Comparison of ENCODE assay signal across 9 cellular contexts in the genomic region with DNA sequence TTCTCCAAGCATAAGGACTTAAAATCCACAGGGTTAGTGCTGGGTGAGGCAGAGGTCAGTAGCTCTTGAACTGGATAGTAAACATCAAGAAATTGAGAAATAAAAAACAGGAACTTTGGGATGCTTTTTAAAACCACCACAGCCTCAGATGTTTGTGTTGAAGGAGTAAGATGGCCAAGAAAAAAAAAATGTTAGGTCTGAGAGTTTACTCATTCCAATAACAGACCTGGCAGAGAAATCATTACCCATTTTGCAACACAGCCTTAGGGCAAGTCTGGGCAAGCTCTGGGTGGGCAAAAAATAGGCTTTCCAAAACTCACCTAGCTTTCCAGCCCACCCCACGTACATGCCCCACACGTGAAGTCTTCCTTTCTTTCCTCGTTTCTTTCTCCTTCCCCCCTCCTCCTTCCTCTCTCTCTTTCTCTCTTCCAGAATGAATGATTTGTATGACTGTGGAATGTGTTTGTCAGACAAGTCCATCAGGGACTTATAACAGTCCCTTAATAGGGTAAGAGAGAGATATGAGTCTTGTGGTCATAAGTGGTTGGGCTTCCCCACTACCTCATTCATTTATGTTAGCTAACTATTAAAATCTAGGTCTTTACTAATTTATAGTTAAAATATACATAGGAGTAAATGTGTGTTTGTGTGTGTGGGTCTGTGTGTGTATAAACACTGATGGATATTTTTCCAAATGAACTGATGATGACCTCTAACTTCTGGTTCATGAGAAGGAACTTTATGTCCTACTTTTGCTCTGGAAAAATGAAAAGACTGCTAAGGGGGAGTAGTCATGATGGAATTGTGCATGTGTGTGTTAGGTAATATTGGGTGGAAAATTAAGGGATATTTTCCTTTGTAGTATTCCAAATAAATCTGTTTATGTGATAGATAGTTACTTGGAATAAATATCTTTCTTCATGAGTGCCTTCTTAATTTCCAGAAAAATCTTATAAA. TPM values are rescaled to one million over a fixed set of nuclear protein-coding genes. Genes with fewer than 3 reads are reported as not detected.
A peak's percentile ranks its signal among the peaks of the same experiment; 100 is the strongest.
DNase-seq lines count a peak whose midpoint lies in the region; ATAC-seq and TF ChIP-seq lines count a peak whose summit lies in the region.
"Had no signal": no experiment of that assay in that cellular context is flagged by ENCODE, and none has a peak within 500 bp of the region (broad histone marks: within the 10 kb centered on the region; RNA-seq: fewer than 3 reads in every experiment).

No MANE protein-coding gene starts in this region.

- H3K9me3 ChIP-seq in esophagus squamous epithelium: no peaks in the 10 kb centered on the region

- no peak for TF ChIP-seq POLR2A in esophagus squamous epithelium (IDR thresholded peaks at IDR 0.05)

- peak; percentile 64 for ATAC-seq in GM19035 (IDR thresholded peaks at IDR 0.05; ENCODE audit: unreplicated experiment)
- peak; percentile 64 for ATAC-seq in HG03108 (IDR thresholded peaks at IDR 0.05; ENCODE audit: unreplicated experiment)
- peak; percentile 44 to 56 for ATAC-seq in stimulated activated naive B cell treated with anti-CD40 and anti-IgM and Interleukin-4, amounts not matched to agents 10 μg/mL and 1 μg/mL and 100 μg/mL, for 72 hours (replicated peaks)

- TF ChIP-seq CTCF in esophagus squamous epithelium (IDR thresholded peaks at IDR 0.05) (no peak), endothelial cell (IDR thresholded peaks at IDR 0.05; ENCODE audit: unreplicated experiment) (no peak)

- H3K27me3 Mint-ChIP-seq in stimulated activated naive B cell treated with anti-CD40 and anti-IgM and Interleukin-4, amounts not matched to agents 10 μg/mL and 1 μg/mL and 100 μg/mL, for 72 hours: no peaks in the 10 kb centered on the region
- H3K27me3 Mint-ChIP-seq in activated T-helper 1 cell treated with anti-CD3 and anti-CD28 coated beads, Interleukin-12 subunit alpha, Interleukin-12 subunit beta, Interleukin-2, Interleukin-4 antibody, amounts not matched to agents 30 ng/mL and 10 ng/mL and 1 ng/mL, durations not matched to agents 14 hours and 24 hours and 36 hours (ENCODE audit: insufficient read depth): no peaks in the 10 kb centered on the region
- H3K27me3 Mint-ChIP-seq in endothelial cell (ENCODE audit: unreplicated experiment): no peaks in the 10 kb centered on the region

- H3K27ac Mint-ChIP-seq in stimulated activated naive B cell treated with anti-CD40 and anti-IgM and Interleukin-4, amounts not matched to agents 10 μg/mL and 1 μg/mL and 100 μg/mL, for 72 hours: no peak overlapping the region
- H3K27ac Mint-ChIP-seq in activated T-helper 1 cell treated with anti-CD3 and anti-CD28 coated beads, Interleukin-12 subunit alpha, Interleukin-12 subunit beta, Interleukin-2, Interleukin-4 antibody, amounts not matched to agents 30 ng/mL and 10 ng/mL and 1 ng/mL, durations not matched to agents 14 hours and 24 hours and 36 hours: no peak overlapping the region
- no peak overlapping the region for H3K27ac Mint-ChIP-seq in endothelial cell (ENCODE audit: unreplicated experiment)

- H3K36me3 ChIP-seq in esophagus squamous epithelium: no peaks in the 10 kb centered on the region

- no peaks in the 10 kb centered on the region for H3K27me3 ChIP-seq in esophagus squamous epithelium

- peaks cover 0 to 11% (median 0%) of the 10 kb centered on the region in 3 donors for H3K4me1 ChIP-seq in esophagus squamous epithelium

- intact Hi-C loops in esophagus squamous epithelium (cut with DNase I): no loop called here
- intact Hi-C loops in activated T-helper 1 cell treated with anti-CD3 and anti-CD28 coated beads, Interleukin-12 subunit alpha, Interleukin-12 subunit beta, Interleukin-2, Interleukin-4 antibody, amounts not matched to agents 30 ng/mL and 10 ng/mL and 1 ng/mL, durations not matched to agents 14 hours and 24 hours and 36 hours (cut with micrococcal nuclease): no loop called here

- peak overlapping the region in 3 of 4 donors; percentile 24 to 67 (median 57) for H3K27ac ChIP-seq in esophagus squamous epithelium
- H3K27ac ChIP-seq: VCaP had no signal

- H3K4me1 Mint-ChIP-seq in stimulated activated naive B cell treated with anti-CD40 and anti-IgM and Interleukin-4, amounts not matched to agents 10 μg/mL and 1 μg/mL and 100 μg/mL, for 72 hours: peaks cover 2 to 10% of the 10 kb centered on the region in 2 donors
- H3K4me1 Mint-ChIP-seq in activated T-helper 1 cell treated with anti-CD3 and anti-CD28 coated beads, Interleukin-12 subunit alpha, Interleukin-12 subunit beta, Interleukin-2, Interleukin-4 antibody, amounts not matched to agents 30 ng/mL and 10 ng/mL and 1 ng/mL, durations not matched to agents 14 hours and 24 hours and 36 hours (ENCODE audit: low read depth): no peaks in the 10 kb centered on the region
- H3K4me1 Mint-ChIP-seq in endothelial cell (ENCODE audit: unreplicated experiment): no peaks in the 10 kb centered on the region

- DNase-seq in esophagus squamous epithelium (lab: John Stamatoyannopoulos, UW): no peak
- DNase-seq in stimulated activated naive B cell treated with anti-CD40 and anti-IgM and Interleukin-4, amounts not matched to agents 10 μg/mL and 1 μg/mL and 100 μg/mL, for 72 hours: no peak
- no peak for DNase-seq in activated T-helper 1 cell treated with anti-CD3 and anti-CD28 coated beads, Interleukin-12 subunit alpha, Interleukin-12 subunit beta, Interleukin-2, Interleukin-4 antibody, amounts not matched to agents 30 ng/mL and 10 ng/mL and 1 ng/mL, durations not matched to agents 14 hours and 24 hours and 36 hours (ENCODE audit: low spot score)
- DNase-seq in Ammon's horn (ENCODE audit: low spot score): no peak
- DNase-seq in endothelial cell (ENCODE audit: low spot score): no peak
- DNase-seq in mesenteric fat pad (ENCODE audit: low spot score): no peak

- no peaks in the 10 kb centered on the region for H3K9me3 Mint-ChIP-seq in stimulated activated naive B cell treated with anti-CD40 and anti-IgM and Interleukin-4, amounts not matched to agents 10 μg/mL and 1 μg/mL and 100 μg/mL, for 72 hours
- no peaks in the 10 kb centered on the region for H3K9me3 Mint-ChIP-seq in activated T-helper 1 cell treated with anti-CD3 and anti-CD28 coated beads, Interleukin-12 subunit alpha, Interleukin-12 subunit beta, Interleukin-2, Interleukin-4 antibody, amounts not matched to agents 30 ng/mL and 10 ng/mL and 1 ng/mL, durations not matched to agents 14 hours and 24 hours and 36 hours
- no peaks in the 10 kb centered on the region for H3K9me3 Mint-ChIP-seq in endothelial cell (ENCODE audit: unreplicated experiment)

- H3K36me3 Mint-ChIP-seq in stimulated activated naive B cell treated with anti-CD40 and anti-IgM and Interleukin-4, amounts not matched to agents 10 μg/mL and 1 μg/mL and 100 μg/mL, for 72 hours: no peaks in the 10 kb centered on the region
- no peaks in the 10 kb centered on the region for H3K36me3 Mint-ChIP-seq in activated T-helper 1 cell treated with anti-CD3 and anti-CD28 coated beads, Interleukin-12 subunit alpha, Interleukin-12 subunit beta, Interleukin-2, Interleukin-4 antibody, amounts not matched to agents 30 ng/mL and 10 ng/mL and 1 ng/mL, durations not matched to agents 14 hours and 24 hours and 36 hours (ENCODE audit: low read depth)
- no peaks in the 10 kb centered on the region for H3K36me3 Mint-ChIP-seq in endothelial cell (ENCODE audit: low read depth, unreplicated experiment)

- H3K4me3 ChIP-seq in esophagus squamous epithelium: no peak overlapping the region

- 26 to 37% methylated on average over 3 of the region's 3 CpGs for WGBS in esophagus squamous epithelium, 2 donors

- no peak overlapping the region for H3K4me3 Mint-ChIP-seq in stimulated activated naive B cell treated with anti-CD40 and anti-IgM and Interleukin-4, amounts not matched to agents 10 μg/mL and 1 μg/mL and 100 μg/mL, for 72 hours
- H3K4me3 Mint-ChIP-seq in activated T-helper 1 cell treated with anti-CD3 and anti-CD28 coated beads, Interleukin-12 subunit alpha, Interleukin-12 subunit beta, Interleukin-2, Interleukin-4 antibody, amounts not matched to agents 30 ng/mL and 10 ng/mL and 1 ng/mL, durations not matched to agents 14 hours and 24 hours and 36 hours: no peak overlapping the region
- H3K4me3 Mint-ChIP-seq in endothelial cell (ENCODE audit: unreplicated experiment): no peak overlapping the region

RNA-seq across cellular contexts. Expression of a gene that starts 18.0 kb away (rescaled TPM):
- total RNA-seq in esophagus squamous epithelium (10 to 100 TPM; 11.6 to 36.4 (median 33.3) TPM), endothelial cell (ENCODE audit: unreplicated experiment) (26.5 TPM), mesenteric fat pad (116 TPM)
- 1.9 and 3.1 TPM in 2 replicates for total RNA-seq in activated T-helper 1 cell treated with anti-CD3 and anti-CD28 coated beads, Interleukin-12 subunit alpha, Interleukin-12 subunit beta, Interleukin-2, Interleukin-4 antibody, amounts not matched to agents 30 ng/mL and 10 ng/mL and 1 ng/mL, durations not matched to agents 14 hours and 24 hours and 36 hours
